ENCODE assay signal across 1 cellular context in the genomic region with DNA sequence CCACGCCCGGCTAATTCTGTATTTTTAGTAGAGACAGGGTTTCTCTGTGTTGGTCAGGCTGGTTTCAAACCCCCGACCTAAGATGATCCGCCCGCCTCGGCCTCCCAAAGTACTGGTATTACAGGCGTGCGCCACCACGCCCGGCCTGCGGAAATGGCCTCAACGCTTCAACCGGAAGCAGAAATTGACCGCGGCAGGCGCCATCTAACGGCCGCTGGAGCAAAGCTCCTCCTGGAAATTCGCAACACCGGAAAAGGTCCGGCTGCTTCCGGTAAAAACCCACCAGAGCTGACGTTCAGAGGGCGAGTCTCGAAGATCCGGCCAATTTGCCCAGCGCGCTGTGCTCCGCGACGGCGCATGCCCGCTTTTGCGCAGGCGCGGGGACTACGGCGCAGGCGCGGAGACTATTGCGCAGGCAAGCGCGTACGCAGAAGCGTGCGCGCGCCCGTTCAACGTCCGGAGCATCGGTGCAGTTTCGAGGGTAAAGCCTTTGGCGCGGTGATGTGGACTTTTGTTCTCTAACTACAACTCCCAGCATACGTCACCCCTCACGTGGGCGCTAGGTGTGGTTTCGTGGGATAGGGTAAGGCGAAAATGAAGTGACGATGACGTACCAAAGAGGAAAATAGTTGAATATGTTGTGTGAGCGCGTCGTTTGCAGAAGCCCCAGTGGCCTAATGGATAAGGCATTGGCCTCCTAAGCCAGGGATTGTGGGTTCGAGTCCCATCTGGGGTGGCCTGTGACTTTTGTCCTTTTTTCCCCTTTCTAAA.
A peak's percentile ranks its signal among the peaks of the same experiment; 100 is the strongest.
TF ChIP-seq lines count a peak whose summit lies in the region.

No MANE protein-coding gene starts in this region.

TF ChIP-seq in GM12878, 131 proteins besides CTCF, POLR2A, EP300 and RAD21 (continued from another document and continues in another):
- TF ChIP-seq SMAD1 (IDR thresholded peaks at IDR 0.05; ENCODE audit: low read depth, partially characterized antibody) (peak; percentile 15), SMC3 (IDR thresholded peaks at IDR 0.05; ENCODE audit: borderline replicate concordance, low read length) (peak; percentile 29; the same call in 1 of the 2 replicates), ASH2L (IDR thresholded peaks at IDR 0.05; ENCODE audit: borderline replicate concordance, low read depth) (no peak; the same call in 1 of the 2 replicates), RFX5 (IDR thresholded peaks at IDR 0.05; ENCODE audit: low read depth, low read length) (0 out of 2 replicates have a peak, but pooled peaks have one; percentile 19), MTA3 (IDR thresholded peaks at IDR 0.05; ENCODE audit: borderline replicate concordance, low read length) (no peak; the same call in 1 of the 2 replicates), IKZF2 (IDR thresholded peaks at IDR 0.05) (peak in 1 of 2 experiments; percentile 46; a peak in 2 of 4 replicates), SRF (IDR thresholded peaks at IDR 0.05; ENCODE audit: low read depth in 2 of 2, low read length in 2 of 2) (peak; percentile 87 to 90), SUPT20H (IDR thresholded peaks at IDR 0.05; ENCODE audit: borderline replicate concordance, control insufficient read depth, low read depth, low read length) (no peak), TAF1 (IDR thresholded peaks at IDR 0.05; ENCODE audit: borderline replicate concordance, low read depth, low read length) (peak; percentile 49), ZNF24 (IDR thresholded peaks at IDR 0.05) (peak; percentile 100), TCF7 (IDR thresholded peaks at IDR 0.05; ENCODE audit: borderline replicate concordance) (0 out of 2 replicates have a peak, but pooled peaks have one; percentile 67), FOXM1 (IDR thresholded peaks at IDR 0.05; ENCODE audit: low read depth, low read length) (peak; percentile 26; the same call in 1 of the 2 replicates), ZNF274 (IDR thresholded peaks at IDR 0.05; ENCODE audit: insufficient read depth, insufficient read length) (no peak), RBBP5 (conservative IDR thresholded peaks at IDR 0.05) (no peak), MEF2A (IDR thresholded peaks at IDR 0.05; ENCODE audit: insufficient read depth, low read depth, low read length) (no peak), SIN3A (IDR thresholded peaks at IDR 0.05; ENCODE audit: low read depth, low read length) (no peak), FOS (IDR thresholded peaks at IDR 0.05; ENCODE audit: borderline replicate concordance, extremely low read depth, insufficient read length) (no peak), CBX5 (IDR thresholded peaks at IDR 0.05; ENCODE audit: low read depth) (peak; percentile 96; the same call in 1 of the 2 replicates), ZSCAN29 (IDR thresholded peaks at IDR 0.05) (peak; percentile 81; the same call in 1 of the 2 replicates), CREM (IDR thresholded peaks at IDR 0.05; ENCODE audit: low read depth) (peak; percentile 98), MXI1 (IDR thresholded peaks at IDR 0.05; ENCODE audit: low read depth, low read length) (peak; percentile 51; the same call in 1 of the 2 replicates), KDM1A (IDR thresholded peaks at IDR 0.05; ENCODE audit: borderline replicate concordance) (no peak), BACH1 (IDR thresholded peaks at IDR 0.05; ENCODE audit: borderline replicate concordance) (0 out of 2 replicates have a peak, but pooled peaks have one; percentile 41)
- TF ChIP-seq, protein P1, sequence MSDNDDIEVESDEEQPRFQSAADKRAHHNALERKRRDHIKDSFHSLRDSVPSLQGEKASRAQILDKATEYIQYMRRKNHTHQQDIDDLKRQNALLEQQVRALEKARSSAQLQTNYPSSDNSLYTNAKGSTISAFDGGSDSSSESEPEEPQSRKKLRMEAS (IDR thresholded peaks at IDR 0.05; ENCODE audit: low read depth, low read length), result peak; percentile 90; the same call in 1 of the 2 replicates
- TF ChIP-seq, protein P2, sequence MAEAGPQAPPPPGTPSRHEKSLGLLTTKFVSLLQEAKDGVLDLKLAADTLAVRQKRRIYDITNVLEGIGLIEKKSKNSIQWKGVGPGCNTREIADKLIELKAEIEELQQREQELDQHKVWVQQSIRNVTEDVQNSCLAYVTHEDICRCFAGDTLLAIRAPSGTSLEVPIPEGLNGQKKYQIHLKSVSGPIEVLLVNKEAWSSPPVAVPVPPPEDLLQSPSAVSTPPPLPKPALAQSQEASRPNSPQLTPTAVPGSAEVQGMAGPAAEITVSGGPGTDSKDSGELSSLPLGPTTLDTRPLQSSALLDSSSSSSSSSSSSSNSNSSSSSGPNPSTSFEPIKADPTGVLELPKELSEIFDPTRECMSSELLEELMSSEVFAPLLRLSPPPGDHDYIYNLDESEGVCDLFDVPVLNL (IDR thresholded peaks at IDR 0.05; ENCODE audit: low read depth, low read length), result no peak
- TF ChIP-seq, protein P3, sequence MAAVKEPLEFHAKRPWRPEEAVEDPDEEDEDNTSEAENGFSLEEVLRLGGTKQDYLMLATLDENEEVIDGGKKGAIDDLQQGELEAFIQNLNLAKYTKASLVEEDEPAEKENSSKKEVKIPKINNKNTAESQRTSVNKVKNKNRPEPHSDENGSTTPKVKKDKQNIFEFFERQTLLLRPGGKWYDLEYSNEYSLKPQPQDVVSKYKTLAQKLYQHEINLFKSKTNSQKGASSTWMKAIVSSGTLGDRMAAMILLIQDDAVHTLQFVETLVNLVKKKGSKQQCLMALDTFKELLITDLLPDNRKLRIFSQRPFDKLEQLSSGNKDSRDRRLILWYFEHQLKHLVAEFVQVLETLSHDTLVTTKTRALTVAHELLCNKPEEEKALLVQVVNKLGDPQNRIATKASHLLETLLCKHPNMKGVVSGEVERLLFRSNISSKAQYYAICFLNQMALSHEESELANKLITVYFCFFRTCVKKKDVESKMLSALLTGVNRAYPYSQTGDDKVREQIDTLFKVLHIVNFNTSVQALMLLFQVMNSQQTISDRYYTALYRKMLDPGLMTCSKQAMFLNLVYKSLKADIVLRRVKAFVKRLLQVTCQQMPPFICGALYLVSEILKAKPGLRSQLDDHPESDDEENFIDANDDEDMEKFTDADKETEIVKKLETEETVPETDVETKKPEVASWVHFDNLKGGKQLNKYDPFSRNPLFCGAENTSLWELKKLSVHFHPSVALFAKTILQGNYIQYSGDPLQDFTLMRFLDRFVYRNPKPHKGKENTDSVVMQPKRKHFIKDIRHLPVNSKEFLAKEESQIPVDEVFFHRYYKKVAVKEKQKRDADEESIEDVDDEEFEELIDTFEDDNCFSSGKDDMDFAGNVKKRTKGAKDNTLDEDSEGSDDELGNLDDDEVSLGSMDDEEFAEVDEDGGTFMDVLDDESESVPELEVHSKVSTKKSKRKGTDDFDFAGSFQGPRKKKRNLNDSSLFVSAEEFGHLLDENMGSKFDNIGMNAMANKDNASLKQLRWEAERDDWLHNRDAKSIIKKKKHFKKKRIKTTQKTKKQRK (IDR thresholded peaks at IDR 0.05; ENCODE audit: low read depth, low read length), result no peak
- TF ChIP-seq, protein P4, sequence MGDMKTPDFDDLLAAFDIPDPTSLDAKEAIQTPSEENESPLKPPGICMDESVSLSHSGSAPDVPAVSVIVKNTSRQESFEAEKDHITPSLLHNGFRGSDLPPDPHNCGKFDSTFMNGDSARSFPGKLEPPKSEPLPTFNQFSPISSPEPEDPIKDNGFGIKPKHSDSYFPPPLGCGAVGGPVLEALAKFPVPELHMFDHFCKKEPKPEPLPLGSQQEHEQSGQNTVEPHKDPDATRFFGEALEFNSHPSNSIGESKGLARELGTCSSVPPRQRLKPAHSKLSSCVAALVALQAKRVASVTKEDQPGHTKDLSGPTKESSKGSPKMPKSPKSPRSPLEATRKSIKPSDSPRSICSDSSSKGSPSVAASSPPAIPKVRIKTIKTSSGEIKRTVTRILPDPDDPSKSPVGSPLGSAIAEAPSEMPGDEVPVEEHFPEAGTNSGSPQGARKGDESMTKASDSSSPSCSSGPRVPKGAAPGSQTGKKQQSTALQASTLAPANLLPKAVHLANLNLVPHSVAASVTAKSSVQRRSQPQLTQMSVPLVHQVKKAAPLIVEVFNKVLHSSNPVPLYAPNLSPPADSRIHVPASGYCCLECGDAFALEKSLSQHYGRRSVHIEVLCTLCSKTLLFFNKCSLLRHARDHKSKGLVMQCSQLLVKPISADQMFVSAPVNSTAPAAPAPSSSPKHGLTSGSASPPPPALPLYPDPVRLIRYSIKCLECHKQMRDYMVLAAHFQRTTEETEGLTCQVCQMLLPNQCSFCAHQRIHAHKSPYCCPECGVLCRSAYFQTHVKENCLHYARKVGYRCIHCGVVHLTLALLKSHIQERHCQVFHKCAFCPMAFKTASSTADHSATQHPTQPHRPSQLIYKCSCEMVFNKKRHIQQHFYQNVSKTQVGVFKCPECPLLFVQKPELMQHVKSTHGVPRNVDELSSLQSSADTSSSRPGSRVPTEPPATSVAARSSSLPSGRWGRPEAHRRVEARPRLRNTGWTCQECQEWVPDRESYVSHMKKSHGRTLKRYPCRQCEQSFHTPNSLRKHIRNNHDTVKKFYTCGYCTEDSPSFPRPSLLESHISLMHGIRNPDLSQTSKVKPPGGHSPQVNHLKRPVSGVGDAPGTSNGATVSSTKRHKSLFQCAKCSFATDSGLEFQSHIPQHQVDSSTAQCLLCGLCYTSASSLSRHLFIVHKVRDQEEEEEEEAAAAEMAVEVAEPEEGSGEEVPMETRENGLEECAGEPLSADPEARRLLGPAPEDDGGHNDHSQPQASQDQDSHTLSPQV (IDR thresholded peaks at IDR 0.05), result no peak
- TF ChIP-seq, protein P5, sequence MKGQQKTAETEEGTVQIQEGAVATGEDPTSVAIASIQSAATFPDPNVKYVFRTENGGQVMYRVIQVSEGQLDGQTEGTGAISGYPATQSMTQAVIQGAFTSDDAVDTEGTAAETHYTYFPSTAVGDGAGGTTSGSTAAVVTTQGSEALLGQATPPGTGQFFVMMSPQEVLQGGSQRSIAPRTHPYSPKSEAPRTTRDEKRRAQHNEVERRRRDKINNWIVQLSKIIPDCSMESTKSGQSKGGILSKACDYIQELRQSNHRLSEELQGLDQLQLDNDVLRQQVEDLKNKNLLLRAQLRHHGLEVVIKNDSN (IDR thresholded peaks at IDR 0.05; ENCODE audit: borderline replicate concordance, extremely low read length, insufficient read depth, low read depth, low read length), result peak; percentile 95
- TF ChIP-seq, protein P6, sequence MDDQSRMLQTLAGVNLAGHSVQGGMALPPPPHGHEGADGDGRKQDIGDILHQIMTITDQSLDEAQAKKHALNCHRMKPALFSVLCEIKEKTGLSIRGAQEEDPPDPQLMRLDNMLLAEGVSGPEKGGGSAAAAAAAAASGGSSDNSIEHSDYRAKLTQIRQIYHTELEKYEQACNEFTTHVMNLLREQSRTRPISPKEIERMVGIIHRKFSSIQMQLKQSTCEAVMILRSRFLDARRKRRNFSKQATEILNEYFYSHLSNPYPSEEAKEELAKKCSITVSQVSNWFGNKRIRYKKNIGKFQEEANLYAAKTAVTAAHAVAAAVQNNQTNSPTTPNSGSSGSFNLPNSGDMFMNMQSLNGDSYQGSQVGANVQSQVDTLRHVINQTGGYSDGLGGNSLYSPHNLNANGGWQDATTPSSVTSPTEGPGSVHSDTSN (IDR thresholded peaks at IDR 0.05; ENCODE audit: insufficient replicate concordance, low read depth, low read length), result no peak
- TF ChIP-seq, protein P7, sequence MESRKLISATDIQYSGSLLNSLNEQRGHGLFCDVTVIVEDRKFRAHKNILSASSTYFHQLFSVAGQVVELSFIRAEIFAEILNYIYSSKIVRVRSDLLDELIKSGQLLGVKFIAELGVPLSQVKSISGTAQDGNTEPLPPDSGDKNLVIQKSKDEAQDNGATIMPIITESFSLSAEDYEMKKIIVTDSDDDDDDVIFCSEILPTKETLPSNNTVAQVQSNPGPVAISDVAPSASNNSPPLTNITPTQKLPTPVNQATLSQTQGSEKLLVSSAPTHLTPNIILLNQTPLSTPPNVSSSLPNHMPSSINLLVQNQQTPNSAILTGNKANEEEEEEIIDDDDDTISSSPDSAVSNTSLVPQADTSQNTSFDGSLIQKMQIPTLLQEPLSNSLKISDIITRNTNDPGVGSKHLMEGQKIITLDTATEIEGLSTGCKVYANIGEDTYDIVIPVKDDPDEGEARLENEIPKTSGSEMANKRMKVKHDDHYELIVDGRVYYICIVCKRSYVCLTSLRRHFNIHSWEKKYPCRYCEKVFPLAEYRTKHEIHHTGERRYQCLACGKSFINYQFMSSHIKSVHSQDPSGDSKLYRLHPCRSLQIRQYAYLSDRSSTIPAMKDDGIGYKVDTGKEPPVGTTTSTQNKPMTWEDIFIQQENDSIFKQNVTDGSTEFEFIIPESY (IDR thresholded peaks at IDR 0.05), result 0 out of 2 replicates have a peak, but pooled peaks have one; percentile 31
- TF ChIP-seq, protein P8, sequence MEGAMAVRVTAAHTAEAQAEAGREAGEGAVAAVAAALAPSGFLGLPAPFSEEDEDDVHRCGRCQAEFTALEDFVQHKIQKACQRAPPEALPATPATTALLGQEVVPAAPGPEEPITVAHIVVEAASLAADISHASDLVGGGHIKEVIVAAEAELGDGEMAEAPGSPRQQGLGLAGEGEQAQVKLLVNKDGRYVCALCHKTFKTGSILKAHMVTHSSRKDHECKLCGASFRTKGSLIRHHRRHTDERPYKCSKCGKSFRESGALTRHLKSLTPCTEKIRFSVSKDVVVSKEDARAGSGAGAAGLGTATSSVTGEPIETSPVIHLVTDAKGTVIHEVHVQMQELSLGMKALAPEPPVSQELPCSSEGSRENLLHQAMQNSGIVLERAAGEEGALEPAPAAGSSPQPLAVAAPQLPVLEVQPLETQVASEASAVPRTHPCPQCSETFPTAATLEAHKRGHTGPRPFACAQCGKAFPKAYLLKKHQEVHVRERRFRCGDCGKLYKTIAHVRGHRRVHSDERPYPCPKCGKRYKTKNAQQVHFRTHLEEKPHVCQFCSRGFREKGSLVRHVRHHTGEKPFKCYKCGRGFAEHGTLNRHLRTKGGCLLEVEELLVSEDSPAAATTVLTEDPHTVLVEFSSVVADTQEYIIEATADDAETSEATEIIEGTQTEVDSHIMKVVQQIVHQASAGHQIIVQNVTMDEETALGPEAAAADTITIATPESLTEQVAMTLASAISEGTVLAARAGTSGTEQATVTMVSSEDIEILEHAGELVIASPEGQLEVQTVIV (IDR thresholded peaks at IDR 0.05; ENCODE audit: borderline replicate concordance, partially characterized antibody), result peak; percentile 59
- TF ChIP-seq, protein P9, sequence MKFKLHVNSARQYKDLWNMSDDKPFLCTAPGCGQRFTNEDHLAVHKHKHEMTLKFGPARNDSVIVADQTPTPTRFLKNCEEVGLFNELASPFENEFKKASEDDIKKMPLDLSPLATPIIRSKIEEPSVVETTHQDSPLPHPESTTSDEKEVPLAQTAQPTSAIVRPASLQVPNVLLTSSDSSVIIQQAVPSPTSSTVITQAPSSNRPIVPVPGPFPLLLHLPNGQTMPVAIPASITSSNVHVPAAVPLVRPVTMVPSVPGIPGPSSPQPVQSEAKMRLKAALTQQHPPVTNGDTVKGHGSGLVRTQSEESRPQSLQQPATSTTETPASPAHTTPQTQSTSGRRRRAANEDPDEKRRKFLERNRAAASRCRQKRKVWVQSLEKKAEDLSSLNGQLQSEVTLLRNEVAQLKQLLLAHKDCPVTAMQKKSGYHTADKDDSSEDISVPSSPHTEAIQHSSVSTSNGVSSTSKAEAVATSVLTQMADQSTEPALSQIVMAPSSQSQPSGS (IDR thresholded peaks at IDR 0.05; ENCODE audit: low read length), result peak; percentile 87; the same call in 1 of the 2 replicates
- TF ChIP-seq, protein P10, sequence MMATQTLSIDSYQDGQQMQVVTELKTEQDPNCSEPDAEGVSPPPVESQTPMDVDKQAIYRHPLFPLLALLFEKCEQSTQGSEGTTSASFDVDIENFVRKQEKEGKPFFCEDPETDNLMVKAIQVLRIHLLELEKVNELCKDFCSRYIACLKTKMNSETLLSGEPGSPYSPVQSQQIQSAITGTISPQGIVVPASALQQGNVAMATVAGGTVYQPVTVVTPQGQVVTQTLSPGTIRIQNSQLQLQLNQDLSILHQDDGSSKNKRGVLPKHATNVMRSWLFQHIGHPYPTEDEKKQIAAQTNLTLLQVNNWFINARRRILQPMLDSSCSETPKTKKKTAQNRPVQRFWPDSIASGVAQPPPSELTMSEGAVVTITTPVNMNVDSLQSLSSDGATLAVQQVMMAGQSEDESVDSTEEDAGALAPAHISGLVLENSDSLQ (IDR thresholded peaks at IDR 0.05), result peak; percentile 15; the same call in 1 of the 2 replicates
